8 cellular contexts compared by ENCODE assay signal in genomic region chr1:8873506-8874229, GRCh38.
DNase-seq lines count a peak whose midpoint lies in the region; ATAC-seq lines count a peak whose summit lies in the region.

No MANE protein-coding gene starts in this region.

- DNase-seq in NCI-H510A (lab: John Stamatoyannopoulos, UW) (peak; percentile 31), NCI-H510A treated with DMSO at 0.1 percent for 48 hours (lab: John Stamatoyannopoulos, UW) (no peak), amygdala (lab: John Stamatoyannopoulos, UW) (peak in 42 of 56 donors; percentile 13 to 81 (median 56)), hippocampal formation (lab: John Stamatoyannopoulos, UW) (peak; percentile 32 to 71), skeletal muscle cell (ENCODE audit: low read depth) (peak; percentile 92)
- DNase-seq in T-helper 2 cell treated with Interferon-gamma antibody and Interleukin-4, amounts not matched to agents 5 μg/mL and 100 μg/mL, for 36 hours (ENCODE audit: low spot score) = peak; percentile 81

- peaks cover 94% of the 10 kb centered on the region for H3K36me3 Mint-ChIP-seq in T-helper 2 cell treated with Interferon-gamma antibody and Interleukin-4, amounts not matched to agents 5 μg/mL and 100 μg/mL, for 36 hours (ENCODE audit: low read depth)

- H3K4me1 Mint-ChIP-seq in T-helper 2 cell treated with Interferon-gamma antibody and Interleukin-4, amounts not matched to agents 5 μg/mL and 100 μg/mL, for 36 hours (ENCODE audit: low read depth) = peaks cover 53% of the 10 kb centered on the region

- peak overlapping the region; percentile 69 for H3K27ac Mint-ChIP-seq in T-helper 2 cell treated with Interferon-gamma antibody and Interleukin-4, amounts not matched to agents 5 μg/mL and 100 μg/mL, for 36 hours

- H3K4me3 ChIP-seq in skeletal muscle cell (ENCODE audit: low read depth, low read length) = peak overlapping the region; percentile 27

- H3K9me3 Mint-ChIP-seq in T-helper 2 cell treated with Interferon-gamma antibody and Interleukin-4, amounts not matched to agents 5 μg/mL and 100 μg/mL, for 36 hours = no peaks in the 10 kb centered on the region

- peak overlapping the region; percentile 99 for H3K4me3 Mint-ChIP-seq in T-helper 2 cell treated with Interferon-gamma antibody and Interleukin-4, amounts not matched to agents 5 μg/mL and 100 μg/mL, for 36 hours

- ATAC-seq in GM18909 (IDR thresholded peaks at IDR 0.05; ENCODE audit: poor library complexity, unreplicated experiment) (no peak), HG02970 (IDR thresholded peaks at IDR 0.05; ENCODE audit: low FRiP score, unreplicated experiment) (no peak)

- no peaks in the 10 kb centered on the region for H3K27me3 Mint-ChIP-seq in T-helper 2 cell treated with Interferon-gamma antibody and Interleukin-4, amounts not matched to agents 5 μg/mL and 100 μg/mL, for 36 hours (ENCODE audit: low read depth)
